ENCODE assay signal across 8 cellular contexts in genomic region chr1:19582318-19582717, GRCh38.
DNase-seq lines count a peak whose midpoint lies in the region; ATAC-seq, FAIRE-seq and TF ChIP-seq lines count a peak whose summit lies in the region.

No MANE protein-coding gene starts in this region.

- no peaks in the 10 kb centered on the region for H3K79me2 ChIP-seq in GM23248 (ENCODE audit: insufficient read depth)

- TF ChIP-seq CTCF in AG09319 (IDR thresholded peaks at IDR 0.05; ENCODE audit: low read depth, low read length) (peak; percentile 30), RWPE1 (conservative IDR thresholded peaks at IDR 0.05; ENCODE audit: low read depth) (peak; percentile 42)

- FAIRE-seq in frontal cortex (lab: Jason Lieb, UNC) = no peak

- H3F3A ChIP-seq in GM23248 (ENCODE audit: insufficient read depth) = no peaks in the 10 kb centered on the region

- H4K20me1 ChIP-seq in GM23248 (ENCODE audit: insufficient read depth) = no peaks in the 10 kb centered on the region

- H3K9me3 ChIP-seq in GM23248 (ENCODE audit: low read depth) = no peaks in the 10 kb centered on the region

- WGBS in GM23248 (ENCODE audit: low coverage in 1 of 2, low lambda C conversion rate in 2 of 2, missing lambda C conversion rate in 2 of 2), 2 experiments = 46 to 47% methylated on average over 4 of the region's 4 CpGs

- H2AFZ ChIP-seq in GM23248 = no peak overlapping the region

- H3K4me1 ChIP-seq in GM23248 (ENCODE audit: insufficient read depth) = peaks cover 3% of the 10 kb centered on the region

- no peak overlapping the region for H3K4me2 ChIP-seq in GM23248 (ENCODE audit: unreplicated experiment)

- intact Hi-C loops in left cardiac atrium (cut with DNase I) = no loop called here

- ATAC-seq in left cardiac atrium (peak in 1 of 2 donors; percentile 50), HG02840 (IDR thresholded peaks at IDR 0.05; ENCODE audit: low FRiP score, unreplicated experiment) (no peak)

- CTCF ChIA-PET in RWPE1 (lab: Yijun Ruan, JAX) = interaction anchor here (0.6 to 1.1 kb wide), 6 partner anchors 9 to 294 kb away, joined by 3 to 7 read pairs (median 4); partner anchors contain the start of gene AKR7A3

- POLR2A ChIA-PET in RWPE1 (lab: Yijun Ruan, JAX; ENCODE audit: low non-redundant PET) = no interaction called here

- H3K9ac ChIP-seq in GM23248 = no peak overlapping the region

- H3K9me2 ChIP-seq in GM23248 (ENCODE audit: insufficient read depth) = no peaks in the 10 kb centered on the region

- no peak overlapping the region for H3K27ac ChIP-seq in GM23248
- H3K27ac ChIP-seq in RWPE1 = no peak overlapping the region

- H3K27me3 ChIP-seq in GM23248 (replicated peaks; ENCODE audit: insufficient read depth) = no peaks in the 10 kb centered on the region

- H3K36me3 ChIP-seq in GM23248 (ENCODE audit: low read depth) = no peaks in the 10 kb centered on the region

- in situ Hi-C loops in GM23248 (cut with MboI) = loop anchor here (5.0 kb wide), 1 partner anchor 50 kb away; no protein-coding TSS in a partner anchor

- H3K4me3 ChIP-seq in GM23248 = no peak overlapping the region

- DNase-seq in AG09319 (ENCODE audit: extremely low read depth, low read depth) (no peak), GM23248 (peak; percentile 30), RWPE1 (ENCODE audit: low spot score) (peak; percentile 41), left cardiac atrium (peak; percentile 39), frontal cortex (ENCODE audit: low spot score in 2 of 2) (no peak)
- peak; percentile 91 for DNase-seq in activated effector memory CD4-positive, alpha-beta T cell treated with anti-CD3 and anti-CD28 coated beads, Interleukin-2, amount 50 U/mL, for 16 hours
- DNase-seq in stimulated activated CD4-positive, alpha-beta T cell treated with anti-CD3 and anti-CD28 coated beads, Interleukin-1b, Interleukin-23, amount 100 ng/mL, for 1 hour (ENCODE audit: low read depth in 2 of 2) = peak; percentile 38 to 65

Comparison
In these comparisons a context has a peak if more than half of its experiments do, and no peak if none do; other contexts are left out.
1. DNase-seq: peak in GM23248 (single experiment), RWPE1 (single experiment), activated effector memory CD4-positive, alpha-beta T cell treated with anti-CD3 and anti-CD28 coated beads, Interleukin-2, amount 50 U/mL, for 16 hours (single experiment), left cardiac atrium (single experiment) and stimulated activated CD4-positive, alpha-beta T cell treated with anti-CD3 and anti-CD28 coated beads, Interleukin-1b, Interleukin-23, amount 100 ng/mL, for 1 hour (2 of 2); none in AG09319 (single experiment) and frontal cortex (0 of 2).